In the genomic region with DNA sequence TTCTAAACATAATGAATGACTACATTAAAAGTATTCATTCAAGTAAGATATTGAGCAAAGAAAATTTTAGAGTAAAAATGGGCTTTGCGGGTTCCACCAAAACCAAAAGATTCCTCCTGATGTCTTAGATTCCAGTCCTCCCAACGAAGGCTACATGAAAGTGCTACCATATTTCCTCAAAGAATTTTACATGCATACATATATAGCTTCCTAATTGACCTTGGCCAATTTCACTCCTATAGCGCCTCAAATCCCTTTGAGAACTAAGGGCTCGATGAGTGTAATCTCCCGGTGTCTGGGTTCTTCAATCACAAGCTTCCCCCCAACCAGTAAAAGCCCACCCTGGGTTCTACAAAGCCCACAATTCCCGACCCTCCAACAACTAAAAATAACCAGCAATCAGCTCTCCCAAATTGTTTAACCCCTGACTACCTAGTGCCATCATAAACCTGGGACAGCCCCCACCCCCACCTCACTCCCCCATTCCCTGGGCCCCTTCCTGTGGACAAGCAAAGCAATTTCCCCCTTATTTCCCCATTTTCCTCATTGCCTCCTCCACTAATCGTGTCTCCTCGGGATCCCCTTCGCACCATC, we compare ENCODE assay signal across 8 cellular contexts. TPM values are rescaled to one million over a fixed set of nuclear protein-coding genes. Genes with fewer than 3 reads are reported as not detected.
A peak's percentile ranks its signal among the peaks of the same experiment; 100 is the strongest.
DNase-seq lines count a peak whose midpoint lies in the region; ATAC-seq and TF ChIP-seq lines count a peak whose summit lies in the region.

No MANE protein-coding gene starts in this region.

- peaks cover 59% of the 10 kb centered on the region for H3K4me1 Mint-ChIP-seq in CD8-positive, alpha-beta T cell (ENCODE audit: low read depth)
- H3K4me1 Mint-ChIP-seq in endodermal cell, result peaks cover 51% of the 10 kb centered on the region

- peak overlapping the region; percentile 84 for H3K4me3 ChIP-seq in CD8-positive, alpha-beta T cell (ENCODE audit: low read depth, low read length)
- H3K4me3 ChIP-seq in NT2/D1 (ENCODE audit: insufficient read length, low read depth) (peak overlapping the region; percentile 80), endodermal cell (ENCODE audit: low read length) (peak overlapping the region; percentile 97), neutrophil (ENCODE audit: low read depth in 1 of 2, low read length in 1 of 2) (peak overlapping the region; percentile 63 to 80)

- no peaks in the 10 kb centered on the region for H3K9me3 Mint-ChIP-seq in CD8-positive, alpha-beta T cell
- H3K9me3 Mint-ChIP-seq in endodermal cell, result peaks cover 1% of the 10 kb centered on the region

- CTCF ChIA-PET in CD8-positive, alpha-beta T cell (lab: Charles Lee), result interaction anchor here (0.8 to 3.7 kb wide), 9 partner anchors 8 to 306 kb away, joined by 3 to 24 read pairs (median 4); partner anchors contain the start of gene APOA5

- H3K27me3 ChIP-seq in CD8-positive, alpha-beta T cell (ENCODE audit: insufficient read depth, low read length), result no peaks in the 10 kb centered on the region
- H3K27me3 ChIP-seq in NT2/D1 (ENCODE audit: insufficient read depth, insufficient read length), result no peaks in the 10 kb centered on the region
- no peaks in the 10 kb centered on the region for H3K27me3 ChIP-seq in endodermal cell (ENCODE audit: control insufficient read depth, insufficient read depth, low read length, poor library complexity, severe bottlenecking)
- H3K27me3 ChIP-seq in neutrophil, result no peaks in the 10 kb centered on the region

- no peaks in the 10 kb centered on the region for H3K9me3 ChIP-seq in CD8-positive, alpha-beta T cell (ENCODE audit: low read length)
- H3K9me3 ChIP-seq in NT2/D1 (ENCODE audit: insufficient read depth, low read length) (no peaks in the 10 kb centered on the region), endodermal cell (ENCODE audit: control insufficient read depth, low read length) (peaks cover 4% of the 10 kb centered on the region), neutrophil (no peaks in the 10 kb centered on the region)

- DNase-seq in CD8-positive, alpha-beta T cell, result no peak
- no peak for DNase-seq in NT2/D1 (ENCODE audit: low read depth, low spot score)
- DNase-seq in endodermal cell, result peak; percentile 57
- DNase-seq in NCI-H1694 (lab: John Stamatoyannopoulos, UW), result no peak
- DNase-seq in germinal center (ENCODE audit: low spot score), result no peak

- peaks cover 55% of the 10 kb centered on the region for H3K4me1 ChIP-seq in CD8-positive, alpha-beta T cell (ENCODE audit: insufficient read depth, low read length)
- H3K4me1 ChIP-seq in NT2/D1 (ENCODE audit: insufficient read depth, insufficient read length) (peaks cover 6% of the 10 kb centered on the region), endodermal cell (ENCODE audit: control insufficient read depth, insufficient read depth, low read length) (peaks cover 10% of the 10 kb centered on the region), neutrophil (ENCODE audit: control insufficient read depth in 1 of 2, insufficient read depth in 1 of 2, low read depth in 1 of 2, low read length in 1 of 2) (peaks cover 39 to 42% of the 10 kb centered on the region in 2 experiments)

- peaks cover 22% of the 10 kb centered on the region for H3K36me3 Mint-ChIP-seq in CD8-positive, alpha-beta T cell
- peaks cover 6% of the 10 kb centered on the region for H3K36me3 Mint-ChIP-seq in endodermal cell (ENCODE audit: low read depth)

- H3K4me3 Mint-ChIP-seq in CD8-positive, alpha-beta T cell, result peak overlapping the region; percentile 97
- peak overlapping the region; percentile 98 for H3K4me3 Mint-ChIP-seq in endodermal cell

- peak overlapping the region; percentile 87 for H3K27ac ChIP-seq in CD8-positive, alpha-beta T cell (ENCODE audit: low read depth, low read length)
- H3K27ac ChIP-seq in endodermal cell (ENCODE audit: low read depth, low read length) (no peak overlapping the region), neutrophil (peak overlapping the region; percentile 95)

- intact Hi-C loops in CD8-positive, alpha-beta T cell (cut with DNase I, micrococcal nuclease), result loop anchor here (1.0 to 5.0 kb wide), 5 partner anchors 60 to 325 kb away; partner anchors contain the start of genes APOA1 (in 1 of the 2) and BUD13 (in 1 of the 2)

- H3K27me3 Mint-ChIP-seq in CD8-positive, alpha-beta T cell (ENCODE audit: low read depth), result no peaks in the 10 kb centered on the region
- no peaks in the 10 kb centered on the region for H3K27me3 Mint-ChIP-seq in endodermal cell (ENCODE audit: insufficient read depth)

- TF ChIP-seq CTCF in CD8-positive, alpha-beta T cell (IDR thresholded peaks at IDR 0.05), result no peak
- TF ChIP-seq CTCF in endodermal cell (conservative IDR thresholded peaks at IDR 0.05), result no peak
- TF ChIP-seq CTCF in neutrophil (IDR thresholded peaks at IDR 0.05), result no peak

- H3K36me3 ChIP-seq in CD8-positive, alpha-beta T cell (ENCODE audit: insufficient read depth, low read length), result no peaks in the 10 kb centered on the region
- H3K36me3 ChIP-seq in NT2/D1 (ENCODE audit: insufficient read depth, insufficient read length, low read length), result no peaks in the 10 kb centered on the region
- peaks cover 16% of the 10 kb centered on the region for H3K36me3 ChIP-seq in endodermal cell (ENCODE audit: control insufficient read depth, insufficient read depth, low read length)
- no peaks in the 10 kb centered on the region for H3K36me3 ChIP-seq in neutrophil

- peak overlapping the region; percentile 96 for H3K27ac Mint-ChIP-seq in CD8-positive, alpha-beta T cell
- peak overlapping the region; percentile 97 for H3K27ac Mint-ChIP-seq in endodermal cell

- WGBS in endodermal cell (ENCODE audit: insufficient coverage in 1 of 2, insufficient read length in 1 of 2), 2 experiments, result 28 to 33% methylated on average over 8 to 9 of the region's 9 CpGs

- POLR2A ChIA-PET in CD8-positive, alpha-beta T cell (lab: Charles Lee), result interaction anchor here (0.7 to 1.9 kb wide), 7 partner anchors 39 to 306 kb away, joined by 3 to 9 read pairs (median 4); no protein-coding TSS in a partner anchor

- H3K9ac ChIP-seq in NT2/D1 (ENCODE audit: insufficient read length, low read depth) (peak overlapping the region; percentile 85), endodermal cell (ENCODE audit: extremely low read depth, low read length, poor library complexity, severe bottlenecking) (peak overlapping the region; percentile 91)

- ATAC-seq in CD8-positive, alpha-beta T cell, result no peak
- ATAC-seq in GM21786 (IDR thresholded peaks at IDR 0.05; ENCODE audit: unreplicated experiment) (no peak), GM19324 (IDR thresholded peaks at IDR 0.05; ENCODE audit: low FRiP score, unreplicated experiment) (no peak)

RNA-seq across cellular contexts. Expression of gene SIK3, which starts 1.2 kb away (rescaled TPM):
- 100 to 1,000 TPM in 1 of 2 experiments, 10 to 100 TPM in 1; 96.6 to 107 TPM for total RNA-seq in CD8-positive, alpha-beta T cell
- 10 to 100 TPM; 37.2 to 43.5 TPM for total RNA-seq in endodermal cell
- 19.5 TPM for polyA plus RNA-seq in endodermal cell (2013, experiment 1 of 2)
- polyA plus RNA-seq in endodermal cell (2013, experiment 2 of 2), result 19.3 TPM

RNA-seq across cellular contexts. Expression of gene PAFAH1B2, which starts 47.0 kb away (rescaled TPM):
- total RNA-seq in CD8-positive, alpha-beta T cell, result 10 to 100 TPM; 52.1 to 55.9 TPM
- 100 to 1,000 TPM; 114 to 115 TPM for total RNA-seq in endodermal cell
- 70.0 TPM for polyA plus RNA-seq in endodermal cell (2013, experiment 1 of 2)
- 63.5 TPM for polyA plus RNA-seq in endodermal cell (2013, experiment 2 of 2)
